In the genomic region with DNA sequence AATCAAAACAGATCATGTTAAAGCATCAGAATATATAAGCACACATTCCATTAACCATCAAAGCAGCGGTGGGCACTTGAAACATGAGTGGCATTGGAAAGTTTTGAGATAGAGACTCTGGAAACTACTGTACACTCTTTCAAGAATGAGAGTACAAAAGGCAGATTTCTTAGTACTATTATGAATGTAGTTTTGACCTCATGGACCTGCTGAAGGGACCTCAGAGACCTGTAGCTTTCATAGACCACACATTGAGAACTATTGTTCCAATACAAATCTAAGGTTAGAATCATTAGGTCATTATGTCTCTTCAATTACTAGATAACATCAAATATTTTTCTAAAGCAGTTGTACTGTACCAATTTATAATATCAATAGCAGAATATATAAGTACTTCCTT, we compare ENCODE assay signal across 16 cellular contexts.
"Had no signal": no experiment of that assay in that cellular context is flagged by ENCODE, and none has a peak within 500 bp of the region (broad histone marks: within the 10 kb centered on the region; RNA-seq: fewer than 3 reads in every experiment).

No MANE protein-coding gene starts in this region.

- H3K36me3 ChIP-seq: cardiac muscle cell, neutrophil, tibial artery, vagina had no signal

- H3K27me3 ChIP-seq: cardiac muscle cell, neutrophil, tibial artery, vagina had no signal

- H3K4me3 ChIP-seq: cardiac muscle cell, mucosa of descending colon, tibial artery, vagina had no signal

- H3K27me3 Mint-ChIP-seq: naive thymus-derived CD8-positive, alpha-beta T cell had no signal

- H3K27ac ChIP-seq: neutrophil, tibial artery, vagina had no signal

- H3K4me1 ChIP-seq: tibial artery, vagina had no signal

- H3K4me3 Mint-ChIP-seq: activated CD8-positive, alpha-beta T cell treated with anti-CD3 and anti-CD28 coated beads, Interleukin-2, amount 10 ng/mL, durations not matched to agents 7 days and 5 days; activated T-helper 1 cell treated with anti-CD3 and anti-CD28 coated beads, Interleukin-12 subunit alpha, Interleukin-12 subunit beta, Interleukin-2, Interleukin-4 antibody, amounts not matched to agents 30 ng/mL and 10 ng/mL and 1 ng/mL, durations not matched to agents 14 hours and 24 hours and 36 hours; naive thymus-derived CD8-positive, alpha-beta T cell had no signal

- H3K27ac Mint-ChIP-seq: activated CD8-positive, alpha-beta T cell treated with anti-CD3 and anti-CD28 coated beads, Interleukin-2, amount 10 ng/mL, durations not matched to agents 7 days and 5 days; activated T-helper 1 cell treated with anti-CD3 and anti-CD28 coated beads, Interleukin-12 subunit alpha, Interleukin-12 subunit beta, Interleukin-2, Interleukin-4 antibody, amounts not matched to agents 30 ng/mL and 10 ng/mL and 1 ng/mL, durations not matched to agents 14 hours and 24 hours and 36 hours; naive thymus-derived CD8-positive, alpha-beta T cell had no signal

- H3K9me3 Mint-ChIP-seq: activated T-helper 1 cell treated with anti-CD3 and anti-CD28 coated beads, Interleukin-12 subunit alpha, Interleukin-12 subunit beta, Interleukin-2, Interleukin-4 antibody, amounts not matched to agents 30 ng/mL and 10 ng/mL and 1 ng/mL, durations not matched to agents 14 hours and 24 hours and 36 hours had no signal

- DNase-seq: activated CD4-positive, alpha-beta T cell treated with anti-CD3 and anti-CD28 coated beads for 4 hours; activated CD8-positive, alpha-beta memory T cell treated with anti-CD3 and anti-CD28 coated beads, Interleukin-2, amount 50 U/mL, for 48 hours; activated CD8-positive, alpha-beta T cell treated with anti-CD3 and anti-CD28 coated beads, Interleukin-2, amount 10 ng/mL, durations not matched to agents 7 days and 5 days; activated naive CD4-positive, alpha-beta T cell; foreskin melanocyte; head of caudate nucleus; mucosa of descending colon; naive thymus-derived CD8-positive, alpha-beta T cell; posterior cingulate gyrus; right cardiac atrium; small intestine; tibial artery had no signal

- H3K9me3 ChIP-seq: mucosa of descending colon, neutrophil, tibial artery, vagina had no signal

- FAIRE-seq: small intestine had no signal

- ATAC-seq: activated CD8-positive, alpha-beta T cell treated with anti-CD3 and anti-CD28 coated beads, Interleukin-2, amount 10 ng/mL, durations not matched to agents 7 days and 5 days; mucosa of descending colon; naive thymus-derived CD8-positive, alpha-beta T cell; right cardiac atrium had no signal
